In the genomic region with DNA sequence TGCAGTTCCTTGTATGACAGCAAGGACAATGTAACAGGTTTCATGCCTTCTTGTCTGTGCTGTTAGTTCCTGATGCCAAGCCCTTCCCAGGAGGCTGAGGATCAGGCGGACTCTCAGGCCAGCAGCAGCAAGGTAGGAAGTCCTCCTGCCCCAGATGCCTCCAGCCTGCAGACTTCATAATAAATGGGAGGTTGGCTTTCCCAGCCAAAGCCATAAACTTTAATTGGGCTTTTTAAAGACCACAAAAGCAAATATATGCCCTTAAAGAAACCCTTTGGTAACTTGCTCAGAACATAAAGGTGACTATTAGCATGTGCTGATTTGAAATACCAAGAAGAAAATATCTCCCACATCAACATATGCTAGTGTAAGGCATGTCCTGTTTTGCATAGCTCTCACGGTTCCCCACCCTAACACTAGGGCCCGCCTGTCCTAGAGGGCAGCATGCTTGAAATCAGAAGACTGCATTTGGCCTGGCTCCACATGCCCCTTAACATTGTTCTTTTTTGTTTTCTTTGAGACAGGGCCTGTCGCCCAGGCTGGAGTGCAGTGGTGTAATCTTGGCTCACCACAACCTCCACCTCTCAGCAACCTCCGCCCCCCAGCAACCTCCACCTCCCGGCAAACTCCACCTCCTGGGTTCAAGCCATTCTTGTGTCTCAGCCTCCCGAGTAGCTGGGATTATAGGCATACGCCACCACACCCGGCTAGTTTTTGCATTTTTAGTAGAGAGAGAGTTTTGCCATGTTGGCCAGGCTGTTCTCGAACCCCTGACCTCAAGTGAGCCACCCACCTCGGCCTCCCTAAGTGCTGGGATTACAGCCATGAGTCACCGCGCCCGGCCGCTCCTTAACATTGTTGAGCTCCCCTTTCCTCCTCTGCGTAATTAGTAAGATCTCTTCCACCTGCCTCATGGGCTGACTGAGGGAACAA, we compare ENCODE assay signal across 1 cellular context.
TF ChIP-seq lines count a peak whose summit lies in the region.

No MANE protein-coding gene starts in this region.

TF ChIP-seq in H1, 55 proteins besides CTCF, POLR2A, EP300 and RAD21:
- TF ChIP-seq KDM1A (IDR thresholded peaks at IDR 0.05; ENCODE audit: borderline replicate concordance, low read length) (no peak), GTF2F1 (IDR thresholded peaks at IDR 0.05; ENCODE audit: borderline replicate concordance, low read depth, low read length) (no peak), KDM5A (IDR thresholded peaks at IDR 0.05; ENCODE audit: low read length) (no peak), KDM4A (IDR thresholded peaks at IDR 0.05; ENCODE audit: low read depth, low read length, severe bottlenecking) (no peak), TEAD4 (IDR thresholded peaks at IDR 0.05; ENCODE audit: low read depth, low read length) (no peak), SIX5 (IDR thresholded peaks at IDR 0.05; ENCODE audit: low read depth, low read length) (no peak), FOSL1 (IDR thresholded peaks at IDR 0.05; ENCODE audit: insufficient read depth, low read depth, low read length) (no peak)
TF ChIP-seq in H1: peak in this region for 0.
